Comparison of ENCODE assay signal across 8 cellular contexts in the genomic region with DNA sequence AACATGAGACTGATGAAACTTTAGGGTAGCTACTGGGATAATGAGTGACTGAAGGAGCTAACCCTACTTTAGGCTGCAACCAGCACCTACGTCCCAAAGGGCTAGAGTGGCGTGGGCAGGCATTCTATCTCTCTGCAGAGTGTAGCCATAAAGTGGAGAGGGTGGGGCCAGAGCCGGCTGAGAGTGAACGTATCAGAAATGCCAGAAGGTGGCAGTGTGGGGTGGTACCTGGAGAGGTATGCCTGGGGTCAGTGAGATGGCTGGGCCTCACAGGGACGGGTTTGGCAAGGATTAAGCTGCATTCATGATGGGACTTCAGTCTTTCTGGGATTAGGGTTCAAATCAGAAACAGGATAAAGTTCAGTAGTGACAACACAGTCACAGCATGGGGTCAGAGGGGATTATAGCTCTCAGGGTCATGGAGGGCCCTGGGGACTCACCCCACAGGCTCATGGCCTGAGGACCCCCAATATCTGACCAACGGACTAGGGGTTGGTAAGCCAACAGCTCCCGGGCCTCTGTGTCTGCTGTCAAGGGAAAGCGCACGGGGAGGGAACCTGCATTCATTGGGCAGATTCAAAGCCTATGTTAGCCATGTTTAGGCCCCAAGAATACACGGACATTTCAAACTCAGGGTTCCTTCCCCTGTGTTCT.
A peak's percentile ranks its signal among the peaks of the same experiment; 100 is the strongest.
DNase-seq lines count a peak whose midpoint lies in the region; ATAC-seq and TF ChIP-seq lines count a peak whose summit lies in the region.

No MANE protein-coding gene starts in this region.

- 32 to 36% methylated on average over 10 of the region's 10 CpGs for WGBS in heart right ventricle, 2 donors

- H3K9me3 ChIP-seq in heart right ventricle: no peaks in the 10 kb centered on the region

- intact Hi-C loops in heart right ventricle (cut with DNase I): loop anchor here in 2 of 10 donors (10.0 kb wide), 1 partner anchor 407 kb away; no protein-coding TSS in a partner anchor

- H3K27me3 ChIP-seq in heart right ventricle: peaks cover 0 to 67% (median 48%) of the 10 kb centered on the region in 7 donors

- no peak overlapping the region for H3K4me3 ChIP-seq in heart right ventricle

- peak; percentile 82 for DNase-seq in Daoy (ENCODE audit: low read depth)
- peak; percentile 79 for DNase-seq in SK-MEL-5 (ENCODE audit: low read depth, low spot score)
- DNase-seq in activated gamma-delta T cell treated with anti-CD3 and anti-CD28 coated beads, Interleukin-2, amount 50 U/mL, for 16 hours (ENCODE audit: low read depth): peak; percentile 47
- peak; percentile 10 to 16 for DNase-seq in heart right ventricle
- DNase-seq in stimulated activated CD4-positive, alpha-beta T cell treated with anti-CD3 and anti-CD28 coated beads, Interleukin-12 subunit alpha, Interleukin-12 subunit beta, amount 100 ng/mL, for 4 hours: peak; percentile 65

- ATAC-seq in GM21717 (IDR thresholded peaks at IDR 0.05; ENCODE audit: unreplicated experiment) (peak; percentile 64), heart right ventricle (peak in 3 of 8 donors; percentile 49 to 75 (median 59)), HG03460 (IDR thresholded peaks at IDR 0.05; ENCODE audit: unreplicated experiment) (no peak)

- TF ChIP-seq CTCF in LNCAP (IDR thresholded peaks at IDR 0.05) (peak; percentile 72), heart right ventricle (IDR thresholded peaks at IDR 0.05) (peak in 6 of 9 donors; percentile 16 to 53 (median 29))

- H3K36me3 ChIP-seq in heart right ventricle: no peaks in the 10 kb centered on the region

- no peaks in the 10 kb centered on the region for H3K4me1 ChIP-seq in heart right ventricle

- in situ Hi-C loops in SK-MEL-5 (cut with HindIII; ENCODE audit: low pct_unique_long_range_greater_than_20kb, low sequenced_read_pairs): no loop called here

- H3K27ac ChIP-seq in heart right ventricle: no peak overlapping the region

Comparison
In these comparisons a context has a peak if more than half of its experiments do, and no peak if none do; other contexts are left out.
1. DNase-seq: peak in every context shown above with its lines; median percentile 82 in Daoy; 79 in SK-MEL-5; 65 in stimulated activated CD4-positive, alpha-beta T cell treated with anti-CD3 and anti-CD28 coated beads, Interleukin-12 subunit alpha, Interleukin-12 subunit beta, amount 100 ng/mL, for 4 hours; 47 in activated gamma-delta T cell treated with anti-CD3 and anti-CD28 coated beads, Interleukin-2, amount 50 U/mL, for 16 hours; 13 in heart right ventricle.